ENCODE assay signal across 8 cellular contexts in genomic region chr2:232632904-232633412, GRCh38. TPM values are rescaled to one million over a fixed set of nuclear protein-coding genes. Genes with fewer than 3 reads are reported as not detected.
DNase-seq lines count a peak whose midpoint lies in the region; ATAC-seq and TF ChIP-seq lines count a peak whose summit lies in the region.

No MANE protein-coding gene starts in this region.

- CTCF ChIA-PET in BJ (lab: Yijun Ruan, JAX) = interaction anchor here (0.9 to 4.1 kb wide), 5 partner anchors 9 to 36 kb away, joined by 3 to 20 read pairs (median 6); no protein-coding TSS in a partner anchor

- H3K23ac ChIP-seq in mesendoderm (ENCODE audit: low read length) = peak overlapping the region; percentile 15

- H3K36me3 ChIP-seq in BJ (ENCODE audit: control insufficient read depth, insufficient read depth, low read length) (no peaks in the 10 kb centered on the region), ectodermal cell (ENCODE audit: control insufficient read depth, insufficient read depth, low read length) (no peaks in the 10 kb centered on the region), mesendoderm (ENCODE audit: control insufficient read depth, insufficient read depth, low read length) (no peaks in the 10 kb centered on the region)

- no peak overlapping the region for H2BK120ac ChIP-seq in mesendoderm (ENCODE audit: low read depth, low read length)

- H3K27me3 ChIP-seq in BJ (ENCODE audit: control insufficient read depth, insufficient read depth, low read length) (peaks cover 2% of the 10 kb centered on the region; the same call in 1 of the 2 replicates), ectodermal cell (ENCODE audit: control insufficient read depth, insufficient read depth, low read length, poor library complexity, severe bottlenecking) (peaks cover 56% of the 10 kb centered on the region), mesendoderm (ENCODE audit: insufficient read depth, low read length, poor library complexity) (peaks cover 10% of the 10 kb centered on the region)

- H4K5ac ChIP-seq in mesendoderm (ENCODE audit: low read length) = no peak overlapping the region

- POLR2A ChIA-PET in BJ (lab: Charles Lee) = interaction anchor here (0.6 kb wide), 1 partner anchor 11 kb away, joined by 9 read pairs; no protein-coding TSS in a partner anchor

- peak; percentile 35 for DNase-seq in BJ (ENCODE audit: low read depth)
- no peak for DNase-seq in LNCaP clone FGC (ENCODE audit: low read depth)
- peak; percentile 35 for DNase-seq in mesendoderm
- DNase-seq in type B pancreatic cell (ENCODE audit: extremely low spot score, unreplicated experiment) = no peak

- TF ChIP-seq CTCF in BJ (IDR thresholded peaks at IDR 0.05; ENCODE audit: insufficient read depth, low read depth, low read length) (no peak), LNCaP clone FGC (IDR thresholded peaks at IDR 0.05; ENCODE audit: control insufficient read depth, extremely low read depth, insufficient read depth) (no peak), type B pancreatic cell (conservative IDR thresholded peaks at IDR 0.05) (peak; percentile 37)

- H3K4me3 ChIP-seq in BJ (ENCODE audit: low read depth, low read length) (peak overlapping the region; percentile 55), LNCaP clone FGC (ENCODE audit: low read depth, low read length) (peak overlapping the region; percentile 56), ectodermal cell (ENCODE audit: insufficient read depth, low read depth, low read length) (peak overlapping the region; percentile 30), mesendoderm (ENCODE audit: low read length) (peak overlapping the region; percentile 18)

- ATAC-seq in GM21390 (IDR thresholded peaks at IDR 0.05; ENCODE audit: unreplicated experiment) (no peak), HG02763 (IDR thresholded peaks at IDR 0.05; ENCODE audit: unreplicated experiment) (no peak), GM18907 (IDR thresholded peaks at IDR 0.05; ENCODE audit: unreplicated experiment) (no peak)

- H3K9me3 Mint-ChIP-seq in type B pancreatic cell = no peaks in the 10 kb centered on the region

- H3K79me1 ChIP-seq in mesendoderm (ENCODE audit: low read length) = no peaks in the 10 kb centered on the region

- WGBS in ectodermal cell, 2 experiments = 4 to 5% methylated on average over 40 of the region's 40 CpGs
- no CpG with 5 or more reads among the region's 40 CpGs for WGBS in mesendoderm (ENCODE audit: extremely low coverage, insufficient coverage, low lambda C conversion rate)

- H3K36me3 Mint-ChIP-seq in type B pancreatic cell = no peaks in the 10 kb centered on the region

- no peaks in the 10 kb centered on the region for H3K79me2 ChIP-seq in mesendoderm (ENCODE audit: control insufficient read depth, insufficient read depth, low read length)

- H3K27ac ChIP-seq in ectodermal cell (ENCODE audit: insufficient read depth, low read depth, low read length, poor library complexity, severe bottlenecking) = no peak overlapping the region
- no peak overlapping the region for H3K27ac ChIP-seq in mesendoderm (ENCODE audit: low read depth, low read length)

- H3K18ac ChIP-seq in mesendoderm (ENCODE audit: low read length) = peak overlapping the region; percentile 62

- no peak overlapping the region for H3K27ac Mint-ChIP-seq in type B pancreatic cell

- H3K4ac ChIP-seq in mesendoderm (ENCODE audit: low read depth, low read length) = no peak overlapping the region

- H2BK15ac ChIP-seq in mesendoderm (replicated peaks; ENCODE audit: low read depth) = no peak overlapping the region

- H3K4me2 ChIP-seq in mesendoderm (ENCODE audit: low read length) = peak overlapping the region; percentile 19

- no peak overlapping the region for H2BK5ac ChIP-seq in mesendoderm (ENCODE audit: low read length)

- no peaks in the 10 kb centered on the region for H3K9me3 ChIP-seq in ectodermal cell (ENCODE audit: control insufficient read depth, low read length)

- peaks cover 38% of the 10 kb centered on the region for H3K27me3 Mint-ChIP-seq in type B pancreatic cell

- peak overlapping the region; percentile 73 for H3K56ac ChIP-seq in mesendoderm (ENCODE audit: low read length)

- H3K4me1 ChIP-seq in ectodermal cell (ENCODE audit: control insufficient read depth, insufficient read depth, low read length) (no peaks in the 10 kb centered on the region), mesendoderm (ENCODE audit: control insufficient read depth, low read depth, low read length) (no peaks in the 10 kb centered on the region)

- H3K4me3 Mint-ChIP-seq in type B pancreatic cell = peak overlapping the region; percentile 74

- no peak overlapping the region for H4K8ac ChIP-seq in mesendoderm (ENCODE audit: low read depth, low read length)

- peaks cover 5% of the 10 kb centered on the region for H3K4me1 Mint-ChIP-seq in type B pancreatic cell (ENCODE audit: unreplicated experiment)

- no peak overlapping the region for H2AK5ac ChIP-seq in mesendoderm (ENCODE audit: low read length)

- peak overlapping the region; percentile 47 for H3K9ac ChIP-seq in mesendoderm (ENCODE audit: low read length)

RNA-seq across cellular contexts. Expression of gene EFHD1, which starts 0.4 kb away (rescaled TPM):
- 60.0 and 76.5 TPM in 2 replicates for polyA plus RNA-seq in BJ (2011; rRNA removed)
- polyA minus RNA-seq in BJ (2011; rRNA and poly(A)+ RNA removed) = 34.8 and 38.1 TPM in 2 replicates
- 8.4 TPM for polyA plus RNA-seq in ectodermal cell (2013, experiment 1 of 4)
- polyA plus RNA-seq in ectodermal cell (2013, experiment 2 of 4) = 11.0 TPM
- polyA plus RNA-seq in ectodermal cell (2013, experiment 3 of 4) = 8.7 TPM
- polyA plus RNA-seq in ectodermal cell (2013, experiment 4 of 4) = 9.5 TPM
- polyA plus RNA-seq in mesendoderm (2013, experiment 1 of 2) = 3.3 TPM
- polyA plus RNA-seq in mesendoderm (2013, experiment 2 of 2) = 3.3 TPM
- 2.5 and 6.0 TPM in 2 replicates for total RNA-seq in type B pancreatic cell (ENCODE audit: low replicate concordance)

Comparison
In these comparisons a context has a peak if more than half of its experiments do, and no peak if none do; other contexts are left out.
1. DNase-seq: peak in BJ (single experiment) and mesendoderm (single experiment); none in LNCaP clone FGC (single experiment) and type B pancreatic cell (single experiment).
2. Peak in every context shown above with its lines, with median percentiles within 50 percentile points of each other: H3K4me3 ChIP-seq.